In genomic region chr17:16961792-16962191, GRCh38 we compare ENCODE assay signal across 22 cellular contexts. TPM values are rescaled to one million over a fixed set of nuclear protein-coding genes. Genes with fewer than 3 reads are reported as not detected.
"Had no signal": no experiment of that assay in that cellular context is flagged by ENCODE, and none has a peak within 500 bp of the region (broad histone marks: within the 10 kb centered on the region; RNA-seq: fewer than 3 reads in every experiment).

No MANE protein-coding gene starts in this region.

- H3K4me3 Mint-ChIP-seq: naive thymus-derived CD8-positive, alpha-beta T cell; neural crest cell had no signal

- H3K27ac Mint-ChIP-seq: naive thymus-derived CD8-positive, alpha-beta T cell had no signal

- H3K27ac ChIP-seq: coronary artery, hepatocyte had no signal

- H3K79me2 ChIP-seq: hepatocyte had no signal

- H3K27me3 ChIP-seq: hepatocyte had no signal

- H3K4me3 ChIP-seq: coronary artery, hepatocyte had no signal

- DNase-seq: effector CD4-positive, alpha-beta T cell; foreskin melanocyte; kidney; left colon; left ventricle myocardium superior; naive thymus-derived CD8-positive, alpha-beta T cell; posterior cingulate gyrus; stimulated activated CD4-positive, alpha-beta T cell treated with anti-CD3 and anti-CD28 coated beads, Interleukin-2, amount 100 ng/mL, for 24 hours; stimulated activated CD4-positive, alpha-beta T cell treated with anti-CD3 and anti-CD28 coated beads, Interleukin-4, amount 100 ng/mL, for 4 hours; stimulated activated naive CD4-positive, alpha-beta T cell treated with Interleukin-2 at 50 U/mL for 16 hours; trophoblast cell had no signal

- ATAC-seq: left colon; left ventricle myocardium superior; naive thymus-derived CD8-positive, alpha-beta T cell; sciatic nerve had no signal

- H3K4me1 Mint-ChIP-seq: neural crest cell had no signal

- H3K4me2 ChIP-seq: hepatocyte had no signal

- H2AFZ ChIP-seq: hepatocyte had no signal

RNA-seq across cellular contexts. Expression of gene TNFRSF13B, which starts 10.1 kb away (rescaled TPM):
- total RNA-seq: dermis microvascular lymphatic vessel endothelial cell, hepatocyte, left ventricle myocardium superior, lung microvascular endothelial cell, mesenteric fat pad, neural crest cell, osteocyte, pulmonary artery endothelial cell, sciatic nerve, skeletal muscle tissue, urinary bladder had no signal
- polyA plus RNA-seq: hepatocyte; naive thymus-derived CD8-positive, alpha-beta T cell had no signal
